23 cellular contexts compared by ENCODE assay signal in the genomic region with DNA sequence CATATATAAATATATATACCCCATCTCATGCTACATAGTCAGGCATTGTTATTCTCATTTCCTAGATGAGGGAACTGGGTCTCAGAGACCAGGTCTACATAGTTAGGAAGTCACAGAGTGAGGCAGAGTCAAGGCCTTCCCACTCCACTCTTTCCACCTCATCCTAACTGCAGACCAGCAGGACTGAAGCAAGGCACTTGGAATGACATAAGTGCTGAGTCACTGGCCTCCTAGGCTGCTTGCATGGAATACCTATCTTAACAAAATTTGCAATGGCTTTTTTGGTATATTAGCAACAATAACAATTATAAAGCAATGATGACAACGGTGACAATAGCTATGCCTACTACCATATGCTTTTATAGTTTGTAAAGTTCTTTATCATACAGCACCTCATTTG. TPM values are rescaled to one million over a fixed set of nuclear protein-coding genes. Genes with fewer than 3 reads are reported as not detected.
A peak's percentile ranks its signal among the peaks of the same experiment; 100 is the strongest.
DNase-seq lines count a peak whose midpoint lies in the region; ATAC-seq, FAIRE-seq and TF ChIP-seq lines count a peak whose summit lies in the region.
"Had no signal": no experiment of that assay in that cellular context is flagged by ENCODE, and none has a peak within 500 bp of the region (broad histone marks: within the 10 kb centered on the region; RNA-seq: fewer than 3 reads in every experiment).

No MANE protein-coding gene starts in this region.

- DNase-seq in HepG2 (ENCODE audit: low spot score): no peak
- no peak for DNase-seq in right lobe of liver
- DNase-seq in foreskin keratinocyte: peak; percentile 21 to 55
- no peak for DNase-seq in OCI-M1 (lab: John Stamatoyannopoulos, UW)
- DNase-seq in retina: no peak
- no peak for DNase-seq in NCI-H526 treated with DMSO at 0.1 percent for 48 hours (lab: John Stamatoyannopoulos, UW)
- DNase-seq: activated CD4-positive, alpha-beta T cell treated with anti-CD3 and anti-CD28 coated beads for 1 hour; activated naive CD4-positive, alpha-beta T cell treated with anti-CD3 and anti-CD28 coated beads for 36 hours; CD4-positive, alpha-beta T cell; esophagus squamous epithelium; left ventricle myocardium superior; naive B cell; NCI-H187; NCI-H446; SJCRH30; spleen; T-helper 9 cell; tibial artery had no signal

- TF ChIP-seq RAD21 in HepG2 (CRISPR knock-in tag; IDR thresholded peaks at IDR 0.05): no peak

- H4K20me1 ChIP-seq in HepG2 (ENCODE audit: insufficient read depth, low read length): no peaks in the 10 kb centered on the region

- H3K9me3 ChIP-seq in HepG2 (ENCODE audit: low read length) (no peaks in the 10 kb centered on the region), right lobe of liver (no peaks in the 10 kb centered on the region)
- H3K9me3 ChIP-seq: esophagus squamous epithelium, SJCRH30, spleen, tibial artery had no signal

- intact Hi-C loops in HepG2 (cut with micrococcal nuclease; ENCODE audit: unreplicated experiment): no loop called here
- intact Hi-C loops in right lobe of liver (cut with DNase I): no loop called here

- ATAC-seq in HepG2 (no peak), right lobe of liver (no peak), SK-N-SH treated with all-trans-retinoic acid at 6 μM for 48 hours (peak; percentile 34; the same call in 1 of the 3 replicates), foreskin keratinocyte (peak; percentile 84), HG02870 (IDR thresholded peaks at IDR 0.05; ENCODE audit: unreplicated experiment) (no peak)
- ATAC-seq: left ventricle myocardium superior; stimulated activated memory B cell treated with anti-CD40 and anti-IgM and Interleukin-4, amounts not matched to agents 10 μg/mL and 1 μg/mL and 100 μg/mL, for 72 hours had no signal

- no peak overlapping the region for H3K4me2 ChIP-seq in HepG2 (ENCODE audit: low read depth, low read length)

- H2AFZ ChIP-seq in HepG2 (ENCODE audit: low read length): no peak overlapping the region
- H2AFZ ChIP-seq: parathyroid adenoma had no signal

- H3K27ac ChIP-seq in HepG2 (ENCODE audit: extremely low read length, insufficient read depth, low read length): no peak overlapping the region
- no peak overlapping the region for H3K27ac ChIP-seq in right lobe of liver
- H3K27ac ChIP-seq in foreskin keratinocyte: no peak overlapping the region
- H3K27ac ChIP-seq: esophagus squamous epithelium, parathyroid adenoma, SJCRH30, spleen, tibial artery had no signal

- no TSS peak for BruUV-seq in HepG2 (replicated peaks; lab: Mats Ljungman, UMichigan)

- FAIRE-seq in HepG2 (lab: Jason Lieb, UNC): no peak
- FAIRE-seq: A204.1 had no signal

- H3K79me2 ChIP-seq in HepG2 (ENCODE audit: insufficient read depth, low read length): no peaks in the 10 kb centered on the region
- H3K79me2 ChIP-seq: parathyroid adenoma had no signal

- no peak overlapping the region for H3K9ac ChIP-seq in HepG2 (ENCODE audit: insufficient read depth, low read depth, low read length)
- H3K9ac ChIP-seq: parathyroid adenoma had no signal

- no peaks in the 10 kb centered on the region for H3K36me3 ChIP-seq in HepG2 (replicated peaks in 1 of 2; ENCODE audit: control insufficient read depth in 1 of 2, insufficient read depth in 2 of 2, low read length in 2 of 2)
- H3K36me3 ChIP-seq in right lobe of liver: no peaks in the 10 kb centered on the region
- H3K36me3 ChIP-seq: esophagus squamous epithelium, SJCRH30, spleen, tibial artery had no signal

- TF ChIP-seq CTCF in HepG2 (CRISPR knock-in tag; IDR thresholded peaks at IDR 0.05) (no peak), right lobe of liver (IDR thresholded peaks at IDR 0.05) (no peak), foreskin keratinocyte (conservative IDR thresholded peaks at IDR 0.05) (no peak)

- H3K27me3 ChIP-seq in HepG2 (ENCODE audit: control insufficient read depth in 1 of 2, insufficient read depth in 2 of 2, low read length in 2 of 2) (peaks cover 0 to 4% of the 10 kb centered on the region in 2 experiments; a peak in 3 of 5 replicates), right lobe of liver (no peaks in the 10 kb centered on the region), foreskin keratinocyte (no peaks in the 10 kb centered on the region)
- H3K27me3 ChIP-seq: SJCRH30, tibial artery had no signal

- CTCF ChIA-PET in HepG2 (lab: Yijun Ruan, JAX; ENCODE audit: low intra/inter-chr PET ratio, low total read pairs): no interaction called here

- H3K4me1 ChIP-seq in HepG2 (ENCODE audit: insufficient read depth, low read length): no peaks in the 10 kb centered on the region
- H3K4me1 ChIP-seq in right lobe of liver: no peaks in the 10 kb centered on the region
- H3K4me1 ChIP-seq in foreskin keratinocyte: peaks cover 17% of the 10 kb centered on the region
- H3K4me1 ChIP-seq: esophagus squamous epithelium, parathyroid adenoma, SJCRH30, spleen, tibial artery had no signal

- H3K4me3 ChIP-seq in HepG2 (replicated peaks in 1 of 3; ENCODE audit: insufficient read depth in 1 of 3, low read depth in 2 of 3, low read length in 3 of 3) (no peak overlapping the region), right lobe of liver (no peak overlapping the region)
- H3K4me3 ChIP-seq: esophagus squamous epithelium, SJCRH30, spleen, tibial artery had no signal

- POLR2A ChIA-PET in HepG2 (lab: Yijun Ruan, JAX): no interaction called here

- TF ChIP-seq POLR2A in HepG2 (IDR thresholded peaks at IDR 0.05; ENCODE audit: insufficient read depth in 1 of 2, low read depth in 2 of 2, low read length in 2 of 2) (no peak), right lobe of liver (IDR thresholded peaks at IDR 0.05) (no peak)

- 35% methylated on average over 1 of the region's 1 CpG for WGBS in HepG2 (ENCODE audit: low lambda C conversion rate)
- 100% methylated on average over 1 of the region's 1 CpG for WGBS in right lobe of liver (ENCODE audit: insufficient coverage, low coverage, low lambda C conversion rate, missing lambda C conversion rate)

- in situ Hi-C loops in HepG2 (cut with HindIII; ENCODE audit: extremely low pct_ligation_motif_present, low pct_unique_long_range_greater_than_20kb): no loop called here

- no peak for TF ChIP-seq EP300 in HepG2 (IDR thresholded peaks at IDR 0.05; ENCODE audit: low read depth in 2 of 2, low read length in 2 of 2)
- no peak for TF ChIP-seq EP300 in HepG2 (CRISPR knock-in tag; IDR thresholded peaks at IDR 0.05; ENCODE audit: borderline replicate concordance)

TF ChIP-seq in HepG2, 621 proteins besides CTCF, POLR2A, EP300 and RAD21:
- peak; percentile 71; the same call in 1 of the 2 replicates for TF ChIP-seq NFE2L2 (IDR thresholded peaks at IDR 0.05; ENCODE audit: low read length)
- no peak for TF ChIP-seq CHCHD3 (CRISPR knock-in tag; IDR thresholded peaks at IDR 0.05)

TF ChIP-seq in SK-N-SH treated with all-trans-retinoic acid at 6 μM for 48 hours, 23 proteins besides CTCF, POLR2A, EP300 and RAD21:
- TF ChIP-seq GLIS3 (CRISPR knock-in tag; IDR thresholded peaks at IDR 0.05): no peak
TF ChIP-seq in SK-N-SH treated with all-trans-retinoic acid at 6 μM for 48 hours: peak in this region for 0.

RNA-seq across cellular contexts. Expression of gene ANO4, which starts 5.4 kb away (rescaled TPM):
- not detected in 2 replicates for total RNA-seq in HepG2 (2016; rRNA removed; fragmentation: Illumina TruSeq; extraction: Trizol)
- total RNA-seq in HepG2 (2016; cell fraction: cytosol; rRNA removed; fragmentation: Illumina TruSeq; extraction: Trizol; ENCODE audit: low read depth): not detected in 2 replicates
- total RNA-seq in HepG2 (2016; cell fraction: insoluble cytoplasmic fraction; rRNA removed; fragmentation: Illumina TruSeq; extraction: Trizol): 0.04 TPM in 1 of 2 replicates, not detected in the other
- total RNA-seq in HepG2 (2016; cell fraction: membrane; rRNA removed; fragmentation: Illumina TruSeq; extraction: Trizol): not detected in 2 replicates
- total RNA-seq in HepG2 (2016; cell fraction: nucleus; rRNA removed; fragmentation: Illumina TruSeq; extraction: Trizol): not detected in 2 replicates
- 0.13 TPM in 1 of 2 replicates, not detected in the other for polyA plus RNA-seq in HepG2 (2011; rRNA removed)
- polyA plus RNA-seq in HepG2 (2011; cell fraction: cytosol; rRNA removed): 0.03 TPM in 1 of 2 replicates, not detected in the other
- polyA plus RNA-seq in HepG2 (2011; cell fraction: nucleus; rRNA removed): 0.05 TPM in 1 of 2 replicates, not detected in the other
- polyA plus RNA-seq in HepG2 (2012): not detected in 2 replicates
- not detected in 2 replicates for polyA plus RNA-seq in HepG2 (2016; cell fraction: cytosol; fragmentation: Illumina TruSeq; extraction: Trizol; ENCODE audit: low read depth)
- polyA plus RNA-seq in HepG2 (2016; cell fraction: insoluble cytoplasmic fraction; fragmentation: Illumina TruSeq; extraction: Trizol; ENCODE audit: low read depth): not detected in 2 replicates
- not detected in 2 replicates for polyA plus RNA-seq in HepG2 (2016; cell fraction: membrane; fragmentation: Illumina TruSeq; extraction: Trizol; ENCODE audit: low read depth)
- not detected in 2 replicates for polyA plus RNA-seq in HepG2 (2016; cell fraction: nucleus; fragmentation: Illumina TruSeq; extraction: Trizol; ENCODE audit: insufficient read depth, low read depth)
- not detected in 2 replicates for polyA minus RNA-seq in HepG2 (2011; rRNA and poly(A)+ RNA removed; ENCODE audit: low replicate concordance)
- polyA minus RNA-seq in HepG2 (2011; cell fraction: cytosol; rRNA and poly(A)+ RNA removed): not detected in 2 replicates
- not detected in 2 replicates for polyA minus RNA-seq in HepG2 (2011; cell fraction: nucleus; rRNA and poly(A)+ RNA removed)
- total RNA-seq in right lobe of liver: under 1 TPM in 1 of 6 experiments, not detected in 5; 0.13 TPM
- 16.6 and 48.9 TPM in 2 replicates for total RNA-seq in foreskin keratinocyte
- polyA plus RNA-seq in foreskin keratinocyte: 9.0 and 22.8 TPM in 2 replicates
- total RNA-seq: activated naive CD4-positive, alpha-beta T cell treated with anti-CD3 and anti-CD28 coated beads for 36 hours; CD4-positive, alpha-beta T cell had no signal
- polyA plus RNA-seq: spleen had no signal

Comparison
In these comparisons a context has a peak if more than half of its experiments do, and no peak if none do; other contexts are left out.
1. ATAC-seq: peak in SK-N-SH treated with all-trans-retinoic acid at 6 μM for 48 hours (single experiment) and foreskin keratinocyte (single experiment); none in HepG2 (single experiment), right lobe of liver (0 of 4) and HG02870 (single experiment).
2. DNase-seq: peak in foreskin keratinocyte (2 of 2); none in HepG2 (single experiment), right lobe of liver (0 of 3), OCI-M1 (single experiment), retina (single experiment) and NCI-H526 treated with DMSO at 0.1 percent for 48 hours (single experiment).
3. RNA of gene ANO4, which starts 5.4 kb away (total RNA-seq): 16.6 to 48.9 TPM in foreskin keratinocyte; 0.13 TPM in right lobe of liver and 0.04 TPM in HepG2; every median in the first group is over 10 times any median in the second.